ENCODE assay signal across 8 cellular contexts in genomic region chr17:39197380-39198185, GRCh38. TPM values are rescaled to one million over a fixed set of nuclear protein-coding genes. Genes with fewer than 3 reads are reported as not detected.
A peak's percentile ranks its signal among the peaks of the same experiment; 100 is the strongest.
DNase-seq lines count a peak whose midpoint lies in the region; ATAC-seq, FAIRE-seq and TF ChIP-seq lines count a peak whose summit lies in the region.

CACNB1 (minus strand) TSS chr17:39197669; CDS start chr17:39197495, 174 bp downstream.

- H3K27ac ChIP-seq in SU-DHL-6 (ENCODE audit: low read depth, low read length), result peak within 1 kb of the TSS; percentile 65
- H3K27ac ChIP-seq in pancreas, result no peak within 1 kb of the TSS
- peak within 1 kb of the TSS; percentile 92 to 97 for H3K27ac ChIP-seq in thoracic aorta

- H3K79me2 ChIP-seq in SU-DHL-6 (ENCODE audit: insufficient read depth, low read length), result peaks cover 37% of the 10 kb centered on the region

- H3K9me3 Mint-ChIP-seq in activated naive CD8-positive, alpha-beta T cell treated with anti-CD3 and anti-CD28 coated beads for 36 hours, result no peaks in the 10 kb centered on the region

- H3K27me3 ChIP-seq in SU-DHL-6 (ENCODE audit: low read length) (no peaks in the 10 kb centered on the region), pancreas (no peaks in the 10 kb centered on the region), thoracic aorta (replicated peaks; ENCODE audit: insufficient read depth) (no peaks in the 10 kb centered on the region)

- intact Hi-C loops in Right ventricle myocardium inferior (cut with DNase I), result no loop called here
- intact Hi-C loops in pancreas (cut with DNase I), result no loop called here

- no peak for TF ChIP-seq CTCF in SU-DHL-6 (IDR thresholded peaks at IDR 0.05; ENCODE audit: insufficient read depth, low read length, poor library complexity, severe bottlenecking)
- no peak for TF ChIP-seq CTCF in pancreas (IDR thresholded peaks at IDR 0.05)
- TF ChIP-seq CTCF in thoracic aorta (IDR thresholded peaks at IDR 0.05), result no peak

- peaks cover 37% of the 10 kb centered on the region for H3F3A ChIP-seq in SU-DHL-6 (ENCODE audit: insufficient read depth)

- WGBS in pancreas, 2 donors, result 1 to 2% methylated on average over 27 to 55 of the region's 55 CpGs

- H3K4me3 Mint-ChIP-seq in activated naive CD8-positive, alpha-beta T cell treated with anti-CD3 and anti-CD28 coated beads for 36 hours, result peak within 1 kb of the TSS; percentile 99

- peaks cover 19% of the 10 kb centered on the region for H3K36me3 ChIP-seq in SU-DHL-6 (ENCODE audit: low read length)
- H3K36me3 ChIP-seq in pancreas, result peaks cover 0 to 13% (median 9%) of the 10 kb centered on the region in 3 donors
- H3K36me3 ChIP-seq in thoracic aorta, result peaks cover 20% of the 10 kb centered on the region

- H3K9me3 ChIP-seq in SU-DHL-6 (ENCODE audit: insufficient read depth, low read length), result no peaks in the 10 kb centered on the region
- no peaks in the 10 kb centered on the region for H3K9me3 ChIP-seq in pancreas
- no peaks in the 10 kb centered on the region for H3K9me3 ChIP-seq in thoracic aorta

- DNase-seq in GDM1 (lab: John Stamatoyannopoulos, UW), result peak; percentile 62
- peak; percentile 50 for DNase-seq in LoVo (ENCODE audit: low spot score)
- peak; percentile 81 for DNase-seq in activated naive CD8-positive, alpha-beta T cell treated with anti-CD3 and anti-CD28 coated beads for 36 hours
- DNase-seq in Right ventricle myocardium inferior (ENCODE audit: missing footprints), result peak; percentile 82
- peak; percentile 54 to 88 (median 75) for DNase-seq in pancreas
- DNase-seq in thoracic aorta (ENCODE audit: low spot score), result no peak
- no peak for DNase-seq in GF-D8 (lab: John Stamatoyannopoulos, UW)

- H3K27me3 Mint-ChIP-seq in activated naive CD8-positive, alpha-beta T cell treated with anti-CD3 and anti-CD28 coated beads for 36 hours, result peaks cover 3% of the 10 kb centered on the region

- no peak for FAIRE-seq in pancreas (lab: Jason Lieb, UNC)

- peak within 1 kb of the TSS; percentile 88 for H3K9ac ChIP-seq in SU-DHL-6 (ENCODE audit: low read length)

- peak; percentile 79 for ATAC-seq in Right ventricle myocardium inferior
- ATAC-seq in pancreas, result peak; percentile 51 to 73 (median 66)
- ATAC-seq in thoracic aorta (ENCODE audit: insufficient number of reproducible peaks, low FRiP score, low read depth), result no peak

- H2AFZ ChIP-seq in SU-DHL-6 (ENCODE audit: low read depth, low read length, severe bottlenecking), result peak within 1 kb of the TSS; percentile 49

- peaks cover 49% of the 10 kb centered on the region for H3K4me1 Mint-ChIP-seq in activated naive CD8-positive, alpha-beta T cell treated with anti-CD3 and anti-CD28 coated beads for 36 hours

- H3K4me1 ChIP-seq in pancreas, result peaks cover 0 to 13% (median 12%) of the 10 kb centered on the region in 3 donors
- peaks cover 46 to 68% of the 10 kb centered on the region in 2 donors for H3K4me1 ChIP-seq in thoracic aorta (ENCODE audit: control insufficient read depth in 1 of 2, low read depth in 2 of 2)

- H3K27ac Mint-ChIP-seq in activated naive CD8-positive, alpha-beta T cell treated with anti-CD3 and anti-CD28 coated beads for 36 hours, result peak within 1 kb of the TSS; percentile 99

- no peaks in the 10 kb centered on the region for H3K9me2 ChIP-seq in SU-DHL-6 (replicated peaks; ENCODE audit: insufficient read depth, low read length)

- H4K20me1 ChIP-seq in SU-DHL-6 (ENCODE audit: low read depth, low read length), result peaks cover 3% of the 10 kb centered on the region; the same call in 1 of the 2 replicates

- peak within 1 kb of the TSS; percentile 74 for H3K4me2 ChIP-seq in SU-DHL-6 (ENCODE audit: low read depth, low read length, poor library complexity, severe bottlenecking)

- H3K36me3 Mint-ChIP-seq in activated naive CD8-positive, alpha-beta T cell treated with anti-CD3 and anti-CD28 coated beads for 36 hours, result peaks cover 27% of the 10 kb centered on the region

- H3K4me3 ChIP-seq in SU-DHL-6 (ENCODE audit: insufficient read depth, low read length, poor library complexity, severe bottlenecking) (peak within 1 kb of the TSS; percentile 89), pancreas (peak within 1 kb of the TSS; percentile 51 to 83 (median 67)), thoracic aorta (peak within 1 kb of the TSS; percentile 82)

RNA-seq across cellular contexts. Expression of gene CACNB1, which starts in this region (rescaled TPM):
- total RNA-seq in activated naive CD8-positive, alpha-beta T cell treated with anti-CD3 and anti-CD28 coated beads for 36 hours, result 10 to 100 TPM; 12.7 to 14.4 TPM
- 7.4 TPM for total RNA-seq in Right ventricle myocardium inferior
- 1 to 10 TPM; 1.8 to 3.3 (median 2.4) TPM for total RNA-seq in pancreas
- polyA plus RNA-seq in pancreas, result 1 to 10 TPM; 6.5 to 6.8 TPM
- 10 to 100 TPM; 14.3 to 15.6 TPM for total RNA-seq in thoracic aorta

Comparison
In these comparisons a context has a peak if more than half of its experiments do, and no peak if none do; other contexts are left out.
1. DNase-seq: peak in GDM1 (single experiment), LoVo (single experiment), activated naive CD8-positive, alpha-beta T cell treated with anti-CD3 and anti-CD28 coated beads for 36 hours (single experiment), Right ventricle myocardium inferior (single experiment) and pancreas (6 of 6); none in thoracic aorta (single experiment) and GF-D8 (single experiment).
2. H3K27ac ChIP-seq: peak in SU-DHL-6 (single experiment) and thoracic aorta (2 of 2); none in pancreas (0 of 4).
3. Peak in every context shown above with its lines, with median percentiles within 50 percentile points of each other: H3K4me3 ChIP-seq.